8 cellular contexts compared by ENCODE assay signal in the genomic region with DNA sequence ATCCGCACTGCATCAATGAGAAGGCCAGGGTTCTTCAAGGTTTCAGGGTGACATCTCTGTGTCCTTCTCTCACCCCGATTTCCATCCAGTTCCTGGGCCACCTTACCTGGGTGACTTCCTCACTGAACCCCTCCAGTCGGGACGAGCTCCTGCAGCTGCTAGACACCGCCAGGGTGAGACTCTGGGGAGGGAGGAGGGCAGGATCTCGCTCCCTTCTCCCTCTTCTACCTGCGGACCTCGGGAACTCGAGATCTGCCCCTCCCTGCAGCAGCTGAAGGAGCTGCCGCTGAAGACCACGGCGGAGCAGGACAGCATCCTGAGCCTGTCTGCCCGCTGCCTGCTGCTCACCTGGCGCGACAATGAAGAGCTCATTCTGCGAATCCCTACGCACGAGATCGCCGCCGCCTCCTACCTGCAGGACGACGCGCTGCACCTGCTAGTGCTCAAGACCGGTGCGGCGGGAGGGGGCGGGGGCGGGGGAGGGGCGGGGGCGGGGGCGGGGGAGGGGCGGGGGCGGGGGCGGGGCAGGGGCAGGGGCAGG. TPM values are rescaled to one million over a fixed set of nuclear protein-coding genes. Genes with fewer than 3 reads are reported as not detected.
DNase-seq lines count a peak whose midpoint lies in the region; ATAC-seq and TF ChIP-seq lines count a peak whose summit lies in the region.
"Had no signal": no experiment of that assay in that cellular context is flagged by ENCODE, and none has a peak within 500 bp of the region (broad histone marks: within the 10 kb centered on the region; RNA-seq: fewer than 3 reads in every experiment).

No MANE protein-coding gene starts in this region.

- H3K36me3 Mint-ChIP-seq in activated T-helper 17 cell treated with anti-CD3 and anti-CD28 coated beads, Interleukin-2, amount 50 U/mL, for 72 hours (ENCODE audit: low read depth) = no peaks in the 10 kb centered on the region
- no peaks in the 10 kb centered on the region for H3K36me3 Mint-ChIP-seq in type B pancreatic cell

- peaks cover 54% of the 10 kb centered on the region for H3K27me3 Mint-ChIP-seq in activated T-helper 17 cell treated with anti-CD3 and anti-CD28 coated beads, Interleukin-2, amount 50 U/mL, for 72 hours
- H3K27me3 Mint-ChIP-seq in type B pancreatic cell = peaks cover 79% of the 10 kb centered on the region

- H3K9me3 Mint-ChIP-seq in activated T-helper 17 cell treated with anti-CD3 and anti-CD28 coated beads, Interleukin-2, amount 50 U/mL, for 72 hours = no peaks in the 10 kb centered on the region
- no peaks in the 10 kb centered on the region for H3K9me3 Mint-ChIP-seq in type B pancreatic cell

- no peak for ATAC-seq in activated T-helper 17 cell treated with anti-CD3 and anti-CD28 coated beads, Interleukin-2, amount 50 U/mL, for 72 hours (replicated peaks)
- ATAC-seq in GM21786 (IDR thresholded peaks at IDR 0.05; ENCODE audit: unreplicated experiment) = no peak

- H3K4me3 Mint-ChIP-seq in activated T-helper 17 cell treated with anti-CD3 and anti-CD28 coated beads, Interleukin-2, amount 50 U/mL, for 72 hours = peak overlapping the region; percentile 70
- peak overlapping the region; percentile 91 for H3K4me3 Mint-ChIP-seq in type B pancreatic cell

- peak; percentile 55 for TF ChIP-seq CTCF in type B pancreatic cell (conservative IDR thresholded peaks at IDR 0.05)

- DNase-seq in HPDE6-E6E7 (ENCODE audit: extremely low spot score) = peak; percentile 75
- peak; percentile 94 for DNase-seq in NCI-H526 treated with DMSO at 0.1 percent for 48 hours (lab: John Stamatoyannopoulos, UW)
- peak; percentile 93 for DNase-seq in left kidney (ENCODE audit: low read depth, low spot score)
- no peak for DNase-seq in type B pancreatic cell (ENCODE audit: extremely low spot score, unreplicated experiment)
- DNase-seq in NCI-H446 treated with DMSO at 0.1 percent for 48 hours (lab: John Stamatoyannopoulos, UW) = no peak

- peaks cover 14% of the 10 kb centered on the region for H3K4me1 Mint-ChIP-seq in activated T-helper 17 cell treated with anti-CD3 and anti-CD28 coated beads, Interleukin-2, amount 50 U/mL, for 72 hours
- peaks cover 18% of the 10 kb centered on the region for H3K4me1 Mint-ChIP-seq in type B pancreatic cell (ENCODE audit: unreplicated experiment)

- H3K27ac Mint-ChIP-seq in activated T-helper 17 cell treated with anti-CD3 and anti-CD28 coated beads, Interleukin-2, amount 50 U/mL, for 72 hours = no peak overlapping the region
- H3K27ac Mint-ChIP-seq in type B pancreatic cell = peak overlapping the region; percentile 54

RNA-seq across cellular contexts. Expression of gene CCM2L, which starts 7.5 kb away (rescaled TPM):
- total RNA-seq in activated T-helper 17 cell treated with anti-CD3 and anti-CD28 coated beads, Interleukin-2, amount 50 U/mL, for 72 hours = not detected
- total RNA-seq in type B pancreatic cell (ENCODE audit: low replicate concordance) = 0.19 and 0.63 TPM in 2 replicates
- total RNA-seq: SJSA1 had no signal

RNA-seq across cellular contexts. Expression of gene HCK, which starts 34.3 kb away (rescaled TPM):
- under 1 TPM; 0.13 to 0.15 TPM for total RNA-seq in activated T-helper 17 cell treated with anti-CD3 and anti-CD28 coated beads, Interleukin-2, amount 50 U/mL, for 72 hours
- not detected in 2 replicates for total RNA-seq in type B pancreatic cell (ENCODE audit: low replicate concordance)
- total RNA-seq: SJSA1 had no signal

RNA-seq across cellular contexts. Expression of gene XKR7, which starts 49.8 kb away (rescaled TPM):
- total RNA-seq in activated T-helper 17 cell treated with anti-CD3 and anti-CD28 coated beads, Interleukin-2, amount 50 U/mL, for 72 hours = under 1 TPM; 0.03 to 0.04 TPM
- 4.2 and 4.9 TPM in 2 replicates for total RNA-seq in type B pancreatic cell (ENCODE audit: low replicate concordance)
- total RNA-seq: SJSA1 had no signal

Comparison
In these comparisons a context has a peak if more than half of its experiments do, and no peak if none do; other contexts are left out.
1. DNase-seq: peak in HPDE6-E6E7 (single experiment), NCI-H526 treated with DMSO at 0.1 percent for 48 hours (single experiment) and left kidney (single experiment); none in type B pancreatic cell (single experiment) and NCI-H446 treated with DMSO at 0.1 percent for 48 hours (single experiment).